In the genomic region with DNA sequence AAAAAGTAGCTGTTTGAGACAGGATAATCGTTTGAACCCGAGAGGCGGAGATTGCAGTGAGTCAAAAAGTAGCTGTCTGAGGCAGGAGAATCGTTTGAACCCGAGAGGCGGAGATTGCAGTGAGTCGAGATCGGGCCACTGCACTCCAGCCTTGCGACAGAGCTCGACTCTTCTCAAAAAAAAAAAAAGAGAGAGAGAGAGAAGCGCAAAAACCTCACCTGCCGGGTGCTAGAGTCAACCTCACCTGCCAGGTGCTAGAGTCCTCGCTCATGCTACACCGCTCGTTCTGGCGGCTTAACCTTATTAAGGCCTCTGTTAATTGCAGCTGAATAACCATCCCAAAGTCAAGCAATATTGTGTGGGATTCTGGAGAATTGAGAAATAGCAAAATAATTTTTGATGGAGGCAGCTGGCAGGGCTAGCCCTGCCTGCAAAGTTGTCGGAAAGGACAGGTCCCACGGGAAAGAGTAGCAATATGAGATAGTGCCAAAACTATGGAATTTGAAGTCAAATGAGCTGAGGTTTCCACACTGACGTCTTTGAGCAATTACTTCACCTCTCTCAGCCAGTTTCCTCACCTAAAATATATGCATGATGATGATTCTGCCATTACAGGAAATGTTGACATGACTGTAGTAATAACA, we compare ENCODE assay signal across 8 cellular contexts. TPM values are rescaled to one million over a fixed set of nuclear protein-coding genes. Genes with fewer than 3 reads are reported as not detected.
DNase-seq lines count a peak whose midpoint lies in the region; ATAC-seq and TF ChIP-seq lines count a peak whose summit lies in the region.

No MANE protein-coding gene starts in this region.

- H3K4me1 ChIP-seq in ES-I3 (ENCODE audit: insufficient read depth, low read length) (peaks cover 19% of the 10 kb centered on the region; the same call in 1 of the 2 replicates), OCI-LY1 (ENCODE audit: insufficient read depth, low read length, severe bottlenecking) (peaks cover 38% of the 10 kb centered on the region)

- no peaks in the 10 kb centered on the region for H3K27me3 ChIP-seq in OCI-LY1 (ENCODE audit: insufficient read depth, low read length)

- H3K9me3 ChIP-seq in ES-I3 (ENCODE audit: control insufficient read depth, insufficient read depth, low read length) (no peaks in the 10 kb centered on the region), OCI-LY1 (ENCODE audit: low read length) (no peaks in the 10 kb centered on the region)

- peaks cover 3% of the 10 kb centered on the region for H3K9me3 Mint-ChIP-seq in progenitor cell of endocrine pancreas (ENCODE audit: low read depth)

- DNase-seq in epithelial cell of esophagus (ENCODE audit: low read depth) (peak; percentile 33), progenitor cell of endocrine pancreas (ENCODE audit: low spot score, unreplicated experiment) (no peak), NCI-H1048 (lab: John Stamatoyannopoulos, UW) (no peak), NCI-H2081 treated with DMSO at 0.1 percent for 48 hours (lab: John Stamatoyannopoulos, UW) (no peak)

- no peaks in the 10 kb centered on the region for H4K20me1 ChIP-seq in OCI-LY1 (ENCODE audit: insufficient read depth, low read length)

- peak overlapping the region; percentile 80 for H3K4me3 Mint-ChIP-seq in progenitor cell of endocrine pancreas (ENCODE audit: low read depth)

- no peaks in the 10 kb centered on the region for H3K36me3 ChIP-seq in ES-I3 (ENCODE audit: insufficient read depth, low read length)
- H3K36me3 ChIP-seq in OCI-LY1 (ENCODE audit: insufficient read depth, low read length) = peaks cover 5% of the 10 kb centered on the region; the same call in 1 of the 2 replicates

- peaks cover 2% of the 10 kb centered on the region for H3K36me3 Mint-ChIP-seq in progenitor cell of endocrine pancreas (ENCODE audit: insufficient read depth)

- H3K9ac ChIP-seq in ES-I3 (ENCODE audit: low read depth, low read length) (peak overlapping the region; percentile 84; the same call in 1 of the 2 replicates), OCI-LY1 (ENCODE audit: low read length) (peak overlapping the region; percentile 84)

- H2AFZ ChIP-seq in OCI-LY1 (ENCODE audit: low read length) = 0 out of 2 replicates have a peak overlapping the region, but pooled peaks have one; percentile 19

- peak overlapping the region; percentile 69 for H3K4me2 ChIP-seq in OCI-LY1 (ENCODE audit: low read length)

- H3K4me3 ChIP-seq in OCI-LY1 (ENCODE audit: low read depth, low read length, poor library complexity, severe bottlenecking) = peak overlapping the region; percentile 85
- peak overlapping the region; percentile 79 for H3K4me3 ChIP-seq in epithelial cell of esophagus (ENCODE audit: low read length)

- H3K27ac Mint-ChIP-seq in progenitor cell of endocrine pancreas = peak overlapping the region; percentile 94

- H3K9me2 ChIP-seq in OCI-LY1 (ENCODE audit: low read depth, low read length) = no peaks in the 10 kb centered on the region

- H3K27me3 Mint-ChIP-seq in progenitor cell of endocrine pancreas = peaks cover 5% of the 10 kb centered on the region

- H3K79me2 ChIP-seq in OCI-LY1 (ENCODE audit: insufficient read depth, low read length) = peaks cover 40% of the 10 kb centered on the region

- no peak overlapping the region for H3K27ac ChIP-seq in OCI-LY1 (ENCODE audit: low read depth, low read length, poor library complexity, severe bottlenecking)

- H3F3A ChIP-seq in OCI-LY1 (ENCODE audit: insufficient read depth, low read length) = no peaks in the 10 kb centered on the region

- ATAC-seq in GM19328 (IDR thresholded peaks at IDR 0.05; ENCODE audit: unreplicated experiment) = no peak
- ATAC-seq in HG02840 (IDR thresholded peaks at IDR 0.05; ENCODE audit: low FRiP score, unreplicated experiment) = no peak

- H3K4me1 Mint-ChIP-seq in progenitor cell of endocrine pancreas (ENCODE audit: low read depth) = peaks cover 8% of the 10 kb centered on the region

- TF ChIP-seq CTCF in OCI-LY1 (IDR thresholded peaks at IDR 0.05; ENCODE audit: low read length) (no peak), epithelial cell of esophagus (IDR thresholded peaks at IDR 0.05; ENCODE audit: insufficient read depth, low read depth, low read length, missing control alignments) (no peak), progenitor cell of endocrine pancreas (IDR thresholded peaks at IDR 0.05; ENCODE audit: unreplicated experiment) (no peak)

RNA-seq across cellular contexts. Expression of a gene that starts 0.6 kb away (rescaled TPM):
- 81.9 and 82.8 TPM in 2 replicates for total RNA-seq in progenitor cell of endocrine pancreas

RNA-seq across cellular contexts. Expression of a gene that starts 26.0 kb away (rescaled TPM):
- 55.6 and 58.1 TPM in 2 replicates for total RNA-seq in progenitor cell of endocrine pancreas

RNA-seq across cellular contexts. Expression of a gene that starts 31.2 kb away (rescaled TPM):
- 1,835 and 1,920 TPM in 2 replicates for total RNA-seq in progenitor cell of endocrine pancreas
